Comparison of ENCODE assay signal across 15 cellular contexts in the genomic region with DNA sequence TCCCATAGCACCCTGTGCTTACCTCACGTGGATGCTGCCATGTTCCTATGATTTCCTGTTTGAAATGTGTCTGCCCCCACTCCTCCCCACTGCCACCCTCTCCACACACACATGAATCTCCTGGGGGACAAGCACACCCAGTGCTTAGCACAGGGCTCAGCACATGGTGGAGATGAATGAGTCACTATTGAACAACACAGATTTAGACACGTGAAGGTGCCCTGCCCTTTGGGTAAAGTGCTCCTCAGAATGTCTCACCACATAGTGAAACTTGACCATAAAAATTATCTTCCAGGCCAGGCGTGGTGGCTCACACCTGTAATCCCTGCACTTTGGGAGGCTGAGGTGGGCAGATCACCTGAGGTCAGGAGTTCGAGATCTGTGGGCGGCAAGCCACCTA.
A peak's percentile ranks its signal among the peaks of the same experiment; 100 is the strongest.
DNase-seq lines count a peak whose midpoint lies in the region; ATAC-seq and TF ChIP-seq lines count a peak whose summit lies in the region.
"Had no signal": no experiment of that assay in that cellular context is flagged by ENCODE, and none has a peak within 500 bp of the region (broad histone marks: within the 10 kb centered on the region; RNA-seq: fewer than 3 reads in every experiment).

No MANE protein-coding gene starts in this region.

- H3K27ac ChIP-seq in VCaP (peak overlapping the region; percentile 89), mesenchymal stem cell (ENCODE audit: low read length, poor library complexity, severe bottlenecking) (no peak overlapping the region)
- H3K27ac ChIP-seq: A549, GM23248 had no signal

- DNase-seq in epithelial cell of esophagus (ENCODE audit: low read depth) (peak; percentile 13), mesenchymal stem cell (no peak), islet precursor cell (no peak), amniotic stem cell (lab: John Stamatoyannopoulos, UW) (no peak), ecto neural progenitor cell (ENCODE audit: low spot score) (no peak)
- DNase-seq: CD4-positive, alpha-beta memory T cell; DMS153; DMS79; GDM1; HCEC 1CT; IMR-90 had no signal

- H3K4me2 ChIP-seq in mesenchymal stem cell (ENCODE audit: low read length, poor library complexity, severe bottlenecking): no peak overlapping the region

- H4K8ac ChIP-seq in mesenchymal stem cell (ENCODE audit: low read length): no peak overlapping the region

- TF ChIP-seq CTCF in VCaP (conservative IDR thresholded peaks at IDR 0.05): no peak
- no peak for TF ChIP-seq CTCF in epithelial cell of esophagus (IDR thresholded peaks at IDR 0.05; ENCODE audit: insufficient read depth, low read depth, low read length, missing control alignments)

- H3K4me3 ChIP-seq in epithelial cell of esophagus (ENCODE audit: low read length) (no peak overlapping the region), mesenchymal stem cell (ENCODE audit: insufficient read depth in 1 of 2, low read depth in 1 of 2, low read length in 2 of 2) (no peak overlapping the region)
- H3K4me3 ChIP-seq: A549, GM23248 had no signal

- 82% methylated on average over 4 of the region's 5 CpGs for WGBS in mesenchymal stem cell

- no peak overlapping the region for H2BK5ac ChIP-seq in mesenchymal stem cell (ENCODE audit: low read depth, low read length, poor library complexity, severe bottlenecking)

- no peak overlapping the region for H2AFZ ChIP-seq in mesenchymal stem cell (ENCODE audit: low read depth, low read length)
- H2AFZ ChIP-seq: GM23248 had no signal

- H2BK120ac ChIP-seq in mesenchymal stem cell (ENCODE audit: low read depth, low read length): no peak overlapping the region

- H3K36me3 ChIP-seq in mesenchymal stem cell (ENCODE audit: control insufficient read depth in 1 of 2, insufficient read depth in 2 of 2, low read depth in 1 of 2, low read length in 2 of 2): peaks cover 0 to 5% of the 10 kb centered on the region in 2 experiments

- H2AK5ac ChIP-seq in mesenchymal stem cell (ENCODE audit: low read length, severe bottlenecking): peak overlapping the region; percentile 40

- H3K4ac ChIP-seq in mesenchymal stem cell (ENCODE audit: low read depth in 1 of 2, low read length in 2 of 2): no peak overlapping the region

- H3K4me1 ChIP-seq in mesenchymal stem cell (ENCODE audit: control insufficient read depth, insufficient read depth, low read depth, low read length): peaks cover 9% of the 10 kb centered on the region
- H3K4me1 ChIP-seq: A549 had no signal

- no peak overlapping the region for H3K23ac ChIP-seq in mesenchymal stem cell (ENCODE audit: low read length in 2 of 2)

- no peak for ATAC-seq in HG03378 (IDR thresholded peaks at IDR 0.05; ENCODE audit: unreplicated experiment)

- no peak overlapping the region for H3K18ac ChIP-seq in mesenchymal stem cell (ENCODE audit: low read depth in 1 of 2, low read length in 2 of 2)

- H2BK15ac ChIP-seq in mesenchymal stem cell (ENCODE audit: low read depth, poor library complexity, severe bottlenecking): no peak overlapping the region

- H4K91ac ChIP-seq in mesenchymal stem cell (ENCODE audit: low read length): no peak overlapping the region

- no peak overlapping the region for H3K14ac ChIP-seq in mesenchymal stem cell (ENCODE audit: low read length in 2 of 2)

- H3K9ac ChIP-seq in mesenchymal stem cell (ENCODE audit: low read length): no peak overlapping the region
- H3K9ac ChIP-seq: GM23248 had no signal

- H3K27me3 ChIP-seq in mesenchymal stem cell (ENCODE audit: control insufficient read depth in 1 of 2, insufficient read depth in 1 of 2, low read length in 2 of 2): no peaks in the 10 kb centered on the region

- no peaks in the 10 kb centered on the region for H3K79me1 ChIP-seq in mesenchymal stem cell (replicated peaks; ENCODE audit: low read length, poor library complexity, severe bottlenecking)

- no peak overlapping the region for H2BK12ac ChIP-seq in mesenchymal stem cell (ENCODE audit: low read length in 2 of 2)

- no peaks in the 10 kb centered on the region for H3K9me3 ChIP-seq in mesenchymal stem cell (ENCODE audit: control insufficient read depth, low read length)
- H3K9me3 ChIP-seq: A549 had no signal
